In the genomic region with DNA sequence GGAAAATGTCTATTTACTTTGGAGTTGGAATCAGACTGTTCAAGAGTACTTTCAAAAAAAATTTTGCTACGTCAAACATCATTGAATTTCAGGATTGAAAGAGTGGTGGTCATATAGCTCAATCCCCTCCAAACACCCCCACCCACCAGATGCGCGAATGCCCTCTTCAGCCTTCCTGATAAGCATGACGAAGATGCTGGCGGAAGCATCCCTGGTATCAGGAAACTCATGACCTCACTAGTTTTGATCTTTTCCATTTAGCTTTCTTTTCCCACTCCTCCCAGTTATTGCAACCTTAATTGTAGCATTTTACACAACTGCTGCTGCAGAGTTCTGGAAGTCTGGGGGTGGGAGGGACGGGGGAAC, we compare ENCODE assay signal across 1 cellular context.
TF ChIP-seq lines count a peak whose summit lies in the region.

No MANE protein-coding gene starts in this region.

TF ChIP-seq in A549, 52 proteins besides CTCF, POLR2A, EP300 and RAD21 (continued from another document):
- TF ChIP-seq, protein P1, sequence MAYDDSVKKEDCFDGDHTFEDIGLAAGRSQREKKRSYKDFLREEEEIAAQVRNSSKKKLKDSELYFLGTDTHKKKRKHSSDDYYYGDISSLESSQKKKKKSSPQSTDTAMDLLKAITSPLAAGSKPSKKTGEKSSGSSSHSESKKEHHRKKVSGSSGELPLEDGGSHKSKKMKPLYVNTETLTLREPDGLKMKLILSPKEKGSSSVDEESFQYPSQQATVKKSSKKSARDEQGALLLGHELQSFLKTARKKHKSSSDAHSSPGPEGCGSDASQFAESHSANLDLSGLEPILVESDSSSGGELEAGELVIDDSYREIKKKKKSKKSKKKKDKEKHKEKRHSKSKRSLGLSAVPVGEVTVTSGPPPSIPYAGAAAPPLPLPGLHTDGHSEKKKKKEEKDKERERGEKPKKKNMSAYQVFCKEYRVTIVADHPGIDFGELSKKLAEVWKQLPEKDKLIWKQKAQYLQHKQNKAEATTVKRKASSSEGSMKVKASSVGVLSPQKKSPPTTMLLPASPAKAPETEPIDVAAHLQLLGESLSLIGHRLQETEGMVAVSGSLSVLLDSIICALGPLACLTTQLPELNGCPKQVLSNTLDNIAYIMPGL (CRISPR knock-in tag; IDR thresholded peaks at IDR 0.05; ENCODE audit: borderline replicate concordance): no peak
- TF ChIP-seq EHF (CRISPR knock-in tag; IDR thresholded peaks at IDR 0.05): no peak
- TF ChIP-seq, protein P2, sequence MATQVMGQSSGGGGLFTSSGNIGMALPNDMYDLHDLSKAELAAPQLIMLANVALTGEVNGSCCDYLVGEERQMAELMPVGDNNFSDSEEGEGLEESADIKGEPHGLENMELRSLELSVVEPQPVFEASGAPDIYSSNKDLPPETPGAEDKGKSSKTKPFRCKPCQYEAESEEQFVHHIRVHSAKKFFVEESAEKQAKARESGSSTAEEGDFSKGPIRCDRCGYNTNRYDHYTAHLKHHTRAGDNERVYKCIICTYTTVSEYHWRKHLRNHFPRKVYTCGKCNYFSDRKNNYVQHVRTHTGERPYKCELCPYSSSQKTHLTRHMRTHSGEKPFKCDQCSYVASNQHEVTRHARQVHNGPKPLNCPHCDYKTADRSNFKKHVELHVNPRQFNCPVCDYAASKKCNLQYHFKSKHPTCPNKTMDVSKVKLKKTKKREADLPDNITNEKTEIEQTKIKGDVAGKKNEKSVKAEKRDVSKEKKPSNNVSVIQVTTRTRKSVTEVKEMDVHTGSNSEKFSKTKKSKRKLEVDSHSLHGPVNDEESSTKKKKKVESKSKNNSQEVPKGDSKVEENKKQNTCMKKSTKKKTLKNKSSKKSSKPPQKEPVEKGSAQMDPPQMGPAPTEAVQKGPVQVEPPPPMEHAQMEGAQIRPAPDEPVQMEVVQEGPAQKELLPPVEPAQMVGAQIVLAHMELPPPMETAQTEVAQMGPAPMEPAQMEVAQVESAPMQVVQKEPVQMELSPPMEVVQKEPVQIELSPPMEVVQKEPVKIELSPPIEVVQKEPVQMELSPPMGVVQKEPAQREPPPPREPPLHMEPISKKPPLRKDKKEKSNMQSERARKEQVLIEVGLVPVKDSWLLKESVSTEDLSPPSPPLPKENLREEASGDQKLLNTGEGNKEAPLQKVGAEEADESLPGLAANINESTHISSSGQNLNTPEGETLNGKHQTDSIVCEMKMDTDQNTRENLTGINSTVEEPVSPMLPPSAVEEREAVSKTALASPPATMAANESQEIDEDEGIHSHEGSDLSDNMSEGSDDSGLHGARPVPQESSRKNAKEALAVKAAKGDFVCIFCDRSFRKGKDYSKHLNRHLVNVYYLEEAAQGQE (IDR thresholded peaks at IDR 0.05): no peak
- no peak for TF ChIP-seq PHF8 (IDR thresholded peaks at IDR 0.05; ENCODE audit: borderline replicate concordance, low read depth)
